In genomic region chr13:48804836-48805601, GRCh38 we compare ENCODE assay signal across 13 cellular contexts.
DNase-seq lines count a peak whose midpoint lies in the region; FAIRE-seq and TF ChIP-seq lines count a peak whose summit lies in the region.
"Had no signal": no experiment of that assay in that cellular context is flagged by ENCODE, and none has a peak within 500 bp of the region (broad histone marks: within the 10 kb centered on the region; RNA-seq: fewer than 3 reads in every experiment).

No MANE protein-coding gene starts in this region.

- peaks cover 25% of the 10 kb centered on the region for H3K4me1 Mint-ChIP-seq in activated T-helper 2 cell treated with anti-CD3 and anti-CD28 coated beads, Interferon-gamma antibody, Interleukin-2, Interleukin-4, amounts not matched to agents 10 μg/mL and 5 μg/mL and 100 μg/mL, durations not matched to agents 14 hours and 24 hours and 36 hours (ENCODE audit: low read depth)

- no peak for FAIRE-seq in HTR-8/SVneo (lab: Jason Lieb, UNC)
- FAIRE-seq: GM19239, HepG2 had no signal

- H3K9me2 ChIP-seq in Loucy (replicated peaks; ENCODE audit: low read depth, low read length): no peaks in the 10 kb centered on the region

- intact Hi-C loops in activated T-helper 2 cell treated with anti-CD3 and anti-CD28 coated beads, Interferon-gamma antibody, Interleukin-2, Interleukin-4, amounts not matched to agents 10 μg/mL and 5 μg/mL and 100 μg/mL, durations not matched to agents 14 hours and 24 hours and 36 hours (cut with micrococcal nuclease): loop anchor here (1.0 to 5.0 kb wide), 4 partner anchors 80 to 403 kb away; no protein-coding TSS in a partner anchor
- intact Hi-C loops in sigmoid colon (cut with DNase I): no loop called here

- peak overlapping the region; percentile 43 for H3K4me2 ChIP-seq in Loucy (ENCODE audit: low read depth, low read length, poor library complexity, severe bottlenecking)

- no peak overlapping the region for H3K9ac ChIP-seq in Loucy (ENCODE audit: low read depth, low read length, poor library complexity, severe bottlenecking)

- no peak overlapping the region for H3K4me3 ChIP-seq in Loucy (ENCODE audit: low read length, poor library complexity, severe bottlenecking)
- no peak overlapping the region for H3K4me3 ChIP-seq in kidney epithelial cell (ENCODE audit: low read depth, low read length)
- H3K4me3 ChIP-seq in sigmoid colon: no peak overlapping the region
- H3K4me3 ChIP-seq: HAP-1 had no signal

- H3K27ac Mint-ChIP-seq in activated T-helper 2 cell treated with anti-CD3 and anti-CD28 coated beads, Interferon-gamma antibody, Interleukin-2, Interleukin-4, amounts not matched to agents 10 μg/mL and 5 μg/mL and 100 μg/mL, durations not matched to agents 14 hours and 24 hours and 36 hours: peak overlapping the region; percentile 63

- no peak for TF ChIP-seq EP300 in sigmoid colon (IDR thresholded peaks at IDR 0.05)

- TF ChIP-seq POLR2A in sigmoid colon (IDR thresholded peaks at IDR 0.05): no peak

- no peaks in the 10 kb centered on the region for H3K9me3 ChIP-seq in Loucy (ENCODE audit: insufficient read depth, low read depth, low read length)
- H3K9me3 ChIP-seq in sigmoid colon: no peaks in the 10 kb centered on the region
- H3K9me3 ChIP-seq: HAP-1 had no signal

- DNase-seq in COLO829 (ENCODE audit: low spot score) (peak; percentile 31), kidney epithelial cell (ENCODE audit: low read depth) (peak; percentile 74), sigmoid colon (no peak), NCI-H524 (lab: John Stamatoyannopoulos, UW) (no peak), HTR-8/SVneo (ENCODE audit: insufficient read length, low spot score) (no peak)
- DNase-seq in activated T-helper 2 cell treated with anti-CD3 and anti-CD28 coated beads, Interferon-gamma antibody, Interleukin-2, Interleukin-4, amounts not matched to agents 10 μg/mL and 5 μg/mL and 100 μg/mL, durations not matched to agents 14 hours and 24 hours and 36 hours (ENCODE audit: low spot score): no peak
- DNase-seq: caudate nucleus, NCI-H1930, retina had no signal

- H3K4me1 ChIP-seq in Loucy (ENCODE audit: insufficient read depth, low read length, poor library complexity, severe bottlenecking) (peaks cover 21% of the 10 kb centered on the region), sigmoid colon (no peaks in the 10 kb centered on the region)
- H3K4me1 ChIP-seq: HAP-1 had no signal

- H4K20me1 ChIP-seq in Loucy (ENCODE audit: insufficient read depth, low read length, poor library complexity, severe bottlenecking): no peaks in the 10 kb centered on the region

- H3K9me3 Mint-ChIP-seq in activated T-helper 2 cell treated with anti-CD3 and anti-CD28 coated beads, Interferon-gamma antibody, Interleukin-2, Interleukin-4, amounts not matched to agents 10 μg/mL and 5 μg/mL and 100 μg/mL, durations not matched to agents 14 hours and 24 hours and 36 hours: peaks cover 14% of the 10 kb centered on the region

- H3K27ac ChIP-seq in sigmoid colon: no peak overlapping the region

- H3K36me3 ChIP-seq in Loucy (ENCODE audit: insufficient read depth, low read length): no peaks in the 10 kb centered on the region
- no peaks in the 10 kb centered on the region for H3K36me3 ChIP-seq in kidney epithelial cell (ENCODE audit: control insufficient read depth, insufficient read depth, low read length)
- H3K36me3 ChIP-seq in sigmoid colon: no peaks in the 10 kb centered on the region
- H3K36me3 ChIP-seq: HAP-1 had no signal

- peaks cover 8% of the 10 kb centered on the region for H3K36me3 Mint-ChIP-seq in activated T-helper 2 cell treated with anti-CD3 and anti-CD28 coated beads, Interferon-gamma antibody, Interleukin-2, Interleukin-4, amounts not matched to agents 10 μg/mL and 5 μg/mL and 100 μg/mL, durations not matched to agents 14 hours and 24 hours and 36 hours (ENCODE audit: low read depth)

- TF ChIP-seq CTCF in Loucy (conservative IDR thresholded peaks at IDR 0.05; ENCODE audit: low read length): no peak
- no peak for TF ChIP-seq CTCF in kidney epithelial cell (IDR thresholded peaks at IDR 0.05; ENCODE audit: insufficient read depth, low read length, poor library complexity, severe bottlenecking)
- no peak for TF ChIP-seq CTCF in sigmoid colon (IDR thresholded peaks at IDR 0.05)

- H3K27me3 Mint-ChIP-seq in activated T-helper 2 cell treated with anti-CD3 and anti-CD28 coated beads, Interferon-gamma antibody, Interleukin-2, Interleukin-4, amounts not matched to agents 10 μg/mL and 5 μg/mL and 100 μg/mL, durations not matched to agents 14 hours and 24 hours and 36 hours (ENCODE audit: low read depth): peaks cover 14% of the 10 kb centered on the region

- H3F3A ChIP-seq in Loucy (ENCODE audit: low read depth): no peaks in the 10 kb centered on the region

- H3K27me3 ChIP-seq in Loucy (ENCODE audit: insufficient read depth, low read length, poor library complexity, severe bottlenecking) (no peaks in the 10 kb centered on the region), kidney epithelial cell (ENCODE audit: control insufficient read depth, insufficient read depth, low read length) (no peaks in the 10 kb centered on the region), sigmoid colon (no peaks in the 10 kb centered on the region)

- WGBS in sigmoid colon, 2 donors: 82 to 84% methylated on average over 4 of the region's 4 CpGs

- H3K4me3 Mint-ChIP-seq in activated T-helper 2 cell treated with anti-CD3 and anti-CD28 coated beads, Interferon-gamma antibody, Interleukin-2, Interleukin-4, amounts not matched to agents 10 μg/mL and 5 μg/mL and 100 μg/mL, durations not matched to agents 14 hours and 24 hours and 36 hours (ENCODE audit: low read depth): peak overlapping the region; percentile 15

- H3K79me2 ChIP-seq in Loucy (ENCODE audit: insufficient read depth, low read length): no peaks in the 10 kb centered on the region

- no peak overlapping the region for H2AFZ ChIP-seq in Loucy (ENCODE audit: low read length)

Comparison
In these comparisons a context has a peak if more than half of its experiments do, and no peak if none do; other contexts are left out.
1. DNase-seq: peak in COLO829 (single experiment) and kidney epithelial cell (single experiment); none in activated T-helper 2 cell treated with anti-CD3 and anti-CD28 coated beads, Interferon-gamma antibody, Interleukin-2, Interleukin-4, amounts not matched to agents 10 μg/mL and 5 μg/mL and 100 μg/mL, durations not matched to agents 14 hours and 24 hours and 36 hours (single experiment), sigmoid colon (single experiment), NCI-H524 (0 of 2) and HTR-8/SVneo (single experiment).